In genomic region chr10:101536800-101537199, GRCh38 we compare ENCODE assay signal across 8 cellular contexts. TPM values are rescaled to one million over a fixed set of nuclear protein-coding genes. Genes with fewer than 3 reads are reported as not detected.
DNase-seq lines count a peak whose midpoint lies in the region; ATAC-seq and TF ChIP-seq lines count a peak whose summit lies in the region.

No MANE protein-coding gene starts in this region.

- H3K27me3 Mint-ChIP-seq in activated CD4-positive, alpha-beta T cell treated with anti-CD3 and anti-CD28 coated beads for 36 hours, result no peaks in the 10 kb centered on the region
- H3K27me3 Mint-ChIP-seq in stimulated activated naive B cell treated with anti-CD40 and anti-IgM and Interleukin-4, amounts not matched to agents 10 μg/mL and 1 μg/mL and 100 μg/mL, for 72 hours, result no peaks in the 10 kb centered on the region

- no peak overlapping the region for H3K4me3 Mint-ChIP-seq in activated CD4-positive, alpha-beta T cell treated with anti-CD3 and anti-CD28 coated beads for 36 hours
- H3K4me3 Mint-ChIP-seq in stimulated activated naive B cell treated with anti-CD40 and anti-IgM and Interleukin-4, amounts not matched to agents 10 μg/mL and 1 μg/mL and 100 μg/mL, for 72 hours, result no peak overlapping the region

- H3K27ac ChIP-seq in ovary, result no peak overlapping the region

- CTCF ChIA-PET in activated CD4-positive, alpha-beta T cell treated with anti-CD3 and anti-CD28 coated beads for 36 hours (lab: Charles Lee), result interaction anchor here (0.9 to 3.2 kb wide), 7 partner anchors 9 to 314 kb away, joined by 3 to 20 read pairs (median 4); no protein-coding TSS in a partner anchor

- H3K27ac Mint-ChIP-seq in activated CD4-positive, alpha-beta T cell treated with anti-CD3 and anti-CD28 coated beads for 36 hours, result no peak overlapping the region
- H3K27ac Mint-ChIP-seq in stimulated activated naive B cell treated with anti-CD40 and anti-IgM and Interleukin-4, amounts not matched to agents 10 μg/mL and 1 μg/mL and 100 μg/mL, for 72 hours, result no peak overlapping the region
- H3K27ac Mint-ChIP-seq in activated naive CD4-positive, alpha-beta T cell treated with anti-CD3 and anti-CD28 coated beads, Interleukin-2, amount 50 U/mL, for 72 hours, result no peak overlapping the region

- no peaks in the 10 kb centered on the region for H3K9me3 Mint-ChIP-seq in activated CD4-positive, alpha-beta T cell treated with anti-CD3 and anti-CD28 coated beads for 36 hours (ENCODE audit: low read depth)
- H3K9me3 Mint-ChIP-seq in stimulated activated naive B cell treated with anti-CD40 and anti-IgM and Interleukin-4, amounts not matched to agents 10 μg/mL and 1 μg/mL and 100 μg/mL, for 72 hours, result no peaks in the 10 kb centered on the region
- no peaks in the 10 kb centered on the region for H3K9me3 Mint-ChIP-seq in activated naive CD4-positive, alpha-beta T cell treated with anti-CD3 and anti-CD28 coated beads, Interleukin-2, amount 50 U/mL, for 72 hours

- no peak for TF ChIP-seq POLR2A in erythroblast (IDR thresholded peaks at IDR 0.05; ENCODE audit: low read length)
- no peak for TF ChIP-seq POLR2A in ovary (IDR thresholded peaks at IDR 0.05)

- H3K9me3 ChIP-seq in ovary, result no peaks in the 10 kb centered on the region

- H3K36me3 ChIP-seq in ovary, result no peaks in the 10 kb centered on the region

- no peaks in the 10 kb centered on the region for H3K4me1 Mint-ChIP-seq in activated CD4-positive, alpha-beta T cell treated with anti-CD3 and anti-CD28 coated beads for 36 hours
- no peaks in the 10 kb centered on the region for H3K4me1 Mint-ChIP-seq in stimulated activated naive B cell treated with anti-CD40 and anti-IgM and Interleukin-4, amounts not matched to agents 10 μg/mL and 1 μg/mL and 100 μg/mL, for 72 hours

- intact Hi-C loops in activated CD4-positive, alpha-beta T cell treated with anti-CD3 and anti-CD28 coated beads for 36 hours (cut with DNase I, micrococcal nuclease), result loop anchor here (1.0 to 2.0 kb wide), 3 partner anchors 34 to 322 kb away; no protein-coding TSS in a partner anchor
- intact Hi-C loops in ovary (cut with DNase I), result no loop called here

- no peak for TF ChIP-seq EP300 in ovary (IDR thresholded peaks at IDR 0.05)

- no peak for TF ChIP-seq CTCF in ovary (IDR thresholded peaks at IDR 0.05)

- H3K4me1 ChIP-seq in ovary (ENCODE audit: insufficient read depth), result no peaks in the 10 kb centered on the region

- ATAC-seq in activated CD4-positive, alpha-beta T cell treated with anti-CD3 and anti-CD28 coated beads for 36 hours, result peak; percentile 23
- peak; percentile 27 to 43 for ATAC-seq in stimulated activated naive B cell treated with anti-CD40 and anti-IgM and Interleukin-4, amounts not matched to agents 10 μg/mL and 1 μg/mL and 100 μg/mL, for 72 hours (replicated peaks)
- no peak for ATAC-seq in activated naive CD4-positive, alpha-beta T cell treated with anti-CD3 and anti-CD28 coated beads, Interleukin-2, amount 50 U/mL, for 72 hours
- ATAC-seq in HG02798 (IDR thresholded peaks at IDR 0.05; ENCODE audit: poor library complexity, unreplicated experiment), result no peak

- POLR2A ChIA-PET in activated CD4-positive, alpha-beta T cell treated with anti-CD3 and anti-CD28 coated beads for 36 hours (lab: Charles Lee), result no interaction called here

- H3K27me3 ChIP-seq in ovary, result no peaks in the 10 kb centered on the region

- DNase-seq in activated CD4-positive, alpha-beta T cell treated with anti-CD3 and anti-CD28 coated beads for 36 hours, result no peak
- DNase-seq in activated CD4-positive, alpha-beta T cell treated with anti-CD3 and anti-CD28 coated beads for 1 hour, result no peak
- DNase-seq in NCI-H69 (lab: John Stamatoyannopoulos, UW) (peak; percentile 63), erythroblast (lab: John Stamatoyannopoulos, UW) (peak; percentile 73 to 81), ovary (no peak)
- DNase-seq in stimulated activated naive B cell treated with anti-CD40 and anti-IgM and Interleukin-4, amounts not matched to agents 10 μg/mL and 1 μg/mL and 100 μg/mL, for 72 hours, result no peak
- no peak for DNase-seq in activated naive CD4-positive, alpha-beta T cell treated with anti-CD3 and anti-CD28 coated beads, Interleukin-2, amount 50 U/mL, for 72 hours (ENCODE audit: low spot score in 2 of 2)

- H3K4me3 ChIP-seq in ovary, result no peak overlapping the region

- H3K36me3 Mint-ChIP-seq in activated CD4-positive, alpha-beta T cell treated with anti-CD3 and anti-CD28 coated beads for 36 hours (ENCODE audit: low read depth), result peaks cover 14% of the 10 kb centered on the region
- peaks cover 14 to 36% of the 10 kb centered on the region in 2 donors for H3K36me3 Mint-ChIP-seq in stimulated activated naive B cell treated with anti-CD40 and anti-IgM and Interleukin-4, amounts not matched to agents 10 μg/mL and 1 μg/mL and 100 μg/mL, for 72 hours
- H3K36me3 Mint-ChIP-seq in activated naive CD4-positive, alpha-beta T cell treated with anti-CD3 and anti-CD28 coated beads, Interleukin-2, amount 50 U/mL, for 72 hours, result no peaks in the 10 kb centered on the region

RNA-seq across cellular contexts. Expression of gene POLL, which starts 51.3 kb away (rescaled TPM):
- 10 to 100 TPM; 30.2 to 31.4 TPM for total RNA-seq in activated CD4-positive, alpha-beta T cell treated with anti-CD3 and anti-CD28 coated beads for 36 hours
- 10 to 100 TPM; 21.9 to 33.8 (median 31.0) TPM for total RNA-seq in ovary
- 10 to 100 TPM; 17.3 to 31.9 TPM for polyA plus RNA-seq in ovary
- 10 to 100 TPM; 31.4 to 43.0 TPM for total RNA-seq in activated naive CD4-positive, alpha-beta T cell treated with anti-CD3 and anti-CD28 coated beads, Interleukin-2, amount 50 U/mL, for 72 hours

RNA-seq across cellular contexts. Expression of gene DPCD, which starts 51.3 kb away (rescaled TPM):
- 10 to 100 TPM; 15.5 to 19.3 TPM for total RNA-seq in activated CD4-positive, alpha-beta T cell treated with anti-CD3 and anti-CD28 coated beads for 36 hours
- 10 to 100 TPM; 12.9 to 48.3 (median 18.3) TPM for total RNA-seq in ovary
- 10 to 100 TPM; 21.7 to 29.5 TPM for polyA plus RNA-seq in ovary
- total RNA-seq in activated naive CD4-positive, alpha-beta T cell treated with anti-CD3 and anti-CD28 coated beads, Interleukin-2, amount 50 U/mL, for 72 hours, result 10 to 100 TPM in 1 of 2 donors, 1 to 10 TPM in 1; 3.1 to 23.9 TPM

Comparison
In these comparisons a context has a peak if more than half of its experiments do, and no peak if none do; other contexts are left out.
1. ATAC-seq: peak in activated CD4-positive, alpha-beta T cell treated with anti-CD3 and anti-CD28 coated beads for 36 hours (single experiment) and stimulated activated naive B cell treated with anti-CD40 and anti-IgM and Interleukin-4, amounts not matched to agents 10 μg/mL and 1 μg/mL and 100 μg/mL, for 72 hours (2 of 2); none in activated naive CD4-positive, alpha-beta T cell treated with anti-CD3 and anti-CD28 coated beads, Interleukin-2, amount 50 U/mL, for 72 hours (0 of 2) and HG02798 (single experiment).
2. DNase-seq: peak in NCI-H69 (single experiment) and erythroblast (2 of 2); none in activated CD4-positive, alpha-beta T cell treated with anti-CD3 and anti-CD28 coated beads for 36 hours (single experiment), activated CD4-positive, alpha-beta T cell treated with anti-CD3 and anti-CD28 coated beads for 1 hour (single experiment), stimulated activated naive B cell treated with anti-CD40 and anti-IgM and Interleukin-4, amounts not matched to agents 10 μg/mL and 1 μg/mL and 100 μg/mL, for 72 hours (single experiment), ovary (0 of 5) and activated naive CD4-positive, alpha-beta T cell treated with anti-CD3 and anti-CD28 coated beads, Interleukin-2, amount 50 U/mL, for 72 hours (0 of 2).
3. intact Hi-C loops: an anchor here in activated CD4-positive, alpha-beta T cell treated with anti-CD3 and anti-CD28 coated beads for 36 hours (1.0 to 2.0 kb wide); none called in ovary.